18 cellular contexts compared by ENCODE assay signal in genomic region chr7:133796778-133797177, GRCh38.
DNase-seq lines count a peak whose midpoint lies in the region; TF ChIP-seq lines count a peak whose summit lies in the region.
"Had no signal": no experiment of that assay in that cellular context is flagged by ENCODE, and none has a peak within 500 bp of the region (broad histone marks: within the 10 kb centered on the region; RNA-seq: fewer than 3 reads in every experiment).

No MANE protein-coding gene starts in this region.

- no peak for TF ChIP-seq CTCF in Calu3 (IDR thresholded peaks at IDR 0.05; ENCODE audit: unreplicated experiment)

- CTCF ChIA-PET in Calu3 (lab: Charles Lee), result no interaction called here

- intact Hi-C loops in Calu3 (cut with micrococcal nuclease; ENCODE audit: unreplicated experiment), result no loop called here

- DNase-seq in NCI-H748 (lab: John Stamatoyannopoulos, UW; ENCODE audit: unreplicated experiment), result peak; percentile 27
- DNase-seq in NCI-H748 treated with DMSO at 0.1 percent for 48 hours (lab: John Stamatoyannopoulos, UW), result no peak
- peak; percentile 48 for DNase-seq in NCI-H2227 (lab: John Stamatoyannopoulos, UW; ENCODE audit: unreplicated experiment)
- DNase-seq in SK-N-DZ (ENCODE audit: low spot score), result peak; percentile 39
- peak; percentile 32 for DNase-seq in retina
- DNase-seq in AML-193 (lab: John Stamatoyannopoulos, UW), result no peak
- DNase-seq in NCI-H2107 (lab: John Stamatoyannopoulos, UW), result no peak
- DNase-seq in Calu3, result no peak
- DNase-seq: CD4-positive, alpha-beta memory T cell; DMS79 treated with DMSO at 0.1 percent for 48 hours; HFFc6; MV-4-11; NCI-H146; NCI-H2081 treated with DMSO at 0.1 percent for 48 hours; PC-3; RPMI8226; SHP77 treated with DMSO at 0.1 percent for 48 hours; T-helper 17 cell had no signal

- H3K36me3 Mint-ChIP-seq in Calu3 (ENCODE audit: insufficient read depth, unreplicated experiment), result no peaks in the 10 kb centered on the region

- H3K9me3 Mint-ChIP-seq in Calu3 (ENCODE audit: low read depth, unreplicated experiment), result no peaks in the 10 kb centered on the region
- H3K9me3 Mint-ChIP-seq: CD4-positive, alpha-beta memory T cell; HFFc6 had no signal

- BruUV-seq in Calu3 (replicated peaks; lab: Mats Ljungman, UMichigan), result no TSS peak

- peaks cover 8% of the 10 kb centered on the region for H3K4me1 Mint-ChIP-seq in Calu3 (ENCODE audit: low read depth, unreplicated experiment)
- H3K4me1 Mint-ChIP-seq: CD4-positive, alpha-beta memory T cell; T-helper 17 cell had no signal

- H3K27ac Mint-ChIP-seq in Calu3 (ENCODE audit: unreplicated experiment), result no peak overlapping the region
- H3K27ac Mint-ChIP-seq: CD4-positive, alpha-beta memory T cell; T-helper 17 cell had no signal

- no peaks in the 10 kb centered on the region for H3K27me3 Mint-ChIP-seq in Calu3 (ENCODE audit: unreplicated experiment)
- H3K27me3 Mint-ChIP-seq: CD4-positive, alpha-beta memory T cell; T-helper 17 cell had no signal

- H3K4me3 Mint-ChIP-seq in Calu3 (ENCODE audit: low read depth, unreplicated experiment), result no peak overlapping the region
- H3K4me3 Mint-ChIP-seq: CD4-positive, alpha-beta memory T cell; T-helper 17 cell had no signal

Comparison
In these comparisons a context has a peak if more than half of its experiments do, and no peak if none do; other contexts are left out.
1. DNase-seq: peak in NCI-H748 (single experiment), NCI-H2227 (single experiment), SK-N-DZ (single experiment) and retina (single experiment); none in NCI-H748 treated with DMSO at 0.1 percent for 48 hours (single experiment), AML-193 (0 of 2), NCI-H2107 (single experiment) and Calu3 (single experiment).